Comparison of ENCODE assay signal across 8 cellular contexts in the genomic region with DNA sequence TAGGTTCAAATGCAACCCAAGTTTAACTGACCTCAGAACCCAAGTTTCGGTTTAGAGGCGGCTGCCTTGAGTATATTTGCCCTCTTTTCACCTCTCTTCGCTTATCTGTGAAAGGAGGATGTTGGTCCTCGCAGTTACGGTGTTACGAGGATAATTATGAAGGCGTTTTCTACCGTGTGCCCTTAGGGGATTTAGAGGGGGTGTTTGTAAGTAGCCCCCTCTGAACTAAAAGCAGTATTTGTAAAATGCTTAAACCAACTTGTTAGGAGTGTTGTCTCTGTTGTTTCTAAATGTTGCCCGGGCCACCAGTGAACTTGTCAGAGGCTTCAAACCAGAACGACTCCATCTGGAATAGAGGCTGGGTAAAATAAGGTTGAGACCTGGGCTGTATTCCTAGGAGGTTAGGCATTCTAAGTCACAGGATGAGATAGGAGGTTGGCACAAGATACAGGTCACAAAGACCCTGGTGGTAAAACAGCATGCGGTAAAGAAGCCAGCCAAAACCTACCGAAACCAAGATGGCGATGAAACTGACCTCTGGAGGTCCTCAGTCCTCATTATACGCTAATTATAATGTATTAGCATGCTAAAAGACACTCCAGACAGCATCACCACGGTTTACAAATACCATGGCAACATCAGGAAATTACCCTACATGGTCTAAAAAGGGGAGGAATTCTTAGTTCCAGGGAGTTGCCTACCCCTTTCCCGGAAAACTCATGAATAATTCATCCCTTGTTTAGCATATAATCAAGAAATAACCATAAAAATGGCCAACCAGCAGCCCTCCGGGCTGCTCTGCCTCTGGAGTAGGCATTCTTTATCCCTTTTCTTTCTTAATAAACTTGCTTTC. TPM values are rescaled to one million over a fixed set of nuclear protein-coding genes. Genes with fewer than 3 reads are reported as not detected.
DNase-seq lines count a peak whose midpoint lies in the region; ATAC-seq and TF ChIP-seq lines count a peak whose summit lies in the region.

No MANE protein-coding gene starts in this region.

- no peaks in the 10 kb centered on the region for H3K9me3 Mint-ChIP-seq in naive thymus-derived CD8-positive, alpha-beta T cell

- H3K27ac Mint-ChIP-seq in naive thymus-derived CD8-positive, alpha-beta T cell: peak overlapping the region; percentile 42 to 96 (median 91)

- no peak for TF ChIP-seq CTCF in dorsolateral prefrontal cortex (IDR thresholded peaks at IDR 0.05 in 54 of 56, conservative IDR thresholded peaks at IDR 0.05 in 2 of 56; ENCODE audit: low read depth in 1 of 56, partially characterized antibody in 56 of 56)

- H3K4me3 Mint-ChIP-seq in naive thymus-derived CD8-positive, alpha-beta T cell: peak overlapping the region; percentile 86 to 100 (median 98)

- H3K27me3 ChIP-seq in dorsolateral prefrontal cortex: no peaks in the 10 kb centered on the region

- ATAC-seq in GM19023 (IDR thresholded peaks at IDR 0.05; ENCODE audit: unreplicated experiment) (peak; percentile 12), HG02798 (IDR thresholded peaks at IDR 0.05; ENCODE audit: poor library complexity, unreplicated experiment) (no peak), GM21390 (IDR thresholded peaks at IDR 0.05; ENCODE audit: unreplicated experiment) (no peak)
- no peak for ATAC-seq in naive thymus-derived CD8-positive, alpha-beta T cell

- no peak for DNase-seq in Jurkat, Clone E6-1 (ENCODE audit: low read depth, low spot score)
- DNase-seq in dorsolateral prefrontal cortex: peak in 1 of 10 donors; percentile 18
- DNase-seq in naive thymus-derived CD8-positive, alpha-beta T cell: peak in 1 of 10 donors; percentile 16
- no peak for DNase-seq in SIG-M5 (lab: John Stamatoyannopoulos, UW)
- no peak for DNase-seq in NCI-H2196 (lab: John Stamatoyannopoulos, UW; ENCODE audit: unreplicated experiment)

- H3K27me3 Mint-ChIP-seq in naive thymus-derived CD8-positive, alpha-beta T cell: peaks cover 0 to 4% (median 3%) of the 10 kb centered on the region in 5 donors

- peak overlapping the region; percentile 46 to 100 (median 96) for H3K27ac ChIP-seq in dorsolateral prefrontal cortex

- peaks cover 3 to 23% (median 17%) of the 10 kb centered on the region in 4 donors for H3K4me1 Mint-ChIP-seq in naive thymus-derived CD8-positive, alpha-beta T cell

- peak overlapping the region; percentile 88 for H3K4me3 ChIP-seq in Jurkat, Clone E6-1 (ENCODE audit: low read length)
- peak overlapping the region; percentile 61 to 99 (median 84) for H3K4me3 ChIP-seq in dorsolateral prefrontal cortex

- POLR2A ChIA-PET in naive thymus-derived CD8-positive, alpha-beta T cell (lab: Charles Lee): interaction anchor here (1.1 to 2.4 kb wide), 3 partner anchors 70 to 115 kb away, joined by 3 to 11 read pairs (median 4); partner anchors contain the start of genes SARS1 and SORT1

- intact Hi-C loops in dorsolateral prefrontal cortex (cut with DNase I): loop anchor here (1.0 to 5.0 kb wide), 5 partner anchors 21 to 248 kb away; no protein-coding TSS in a partner anchor

- no peaks in the 10 kb centered on the region for H3K36me3 Mint-ChIP-seq in naive thymus-derived CD8-positive, alpha-beta T cell

RNA-seq across cellular contexts. Expression of gene PSRC1, which starts 1.0 kb away (rescaled TPM):
- polyA plus RNA-seq in Jurkat, Clone E6-1 (2012; ENCODE audit: insufficient read depth, insufficient read length): 39.1 TPM
- 100 to 1,000 TPM in 19 of 120 experiments, 10 to 100 TPM in 101; 52.9 to 176 (median 79.2) TPM for total RNA-seq in dorsolateral prefrontal cortex
- under 1 TPM in 1 of 2 experiments, not detected in 1; 0.31 TPM for total RNA-seq in naive thymus-derived CD8-positive, alpha-beta T cell
- polyA plus RNA-seq in naive thymus-derived CD8-positive, alpha-beta T cell: under 1 TPM in 1 of 3 donors, not detected in 2; 0.89 TPM

RNA-seq across cellular contexts. Expression of gene MYBPHL, which starts 22.8 kb away (rescaled TPM):
- not detected for polyA plus RNA-seq in Jurkat, Clone E6-1 (2012; ENCODE audit: insufficient read depth, insufficient read length)
- 10 to 100 TPM in 14 of 120 experiments, 1 to 10 TPM in 106; 1.9 to 14.4 (median 6.7) TPM for total RNA-seq in dorsolateral prefrontal cortex
- not detected for total RNA-seq in naive thymus-derived CD8-positive, alpha-beta T cell
- not detected for polyA plus RNA-seq in naive thymus-derived CD8-positive, alpha-beta T cell

RNA-seq across cellular contexts. Expression of gene CELSR2, which starts 34.6 kb away (rescaled TPM):
- 13.5 TPM for polyA plus RNA-seq in Jurkat, Clone E6-1 (2012; ENCODE audit: insufficient read depth, insufficient read length)
- total RNA-seq in dorsolateral prefrontal cortex: 100 to 1,000 TPM; 115 to 213 (median 171) TPM
- total RNA-seq in naive thymus-derived CD8-positive, alpha-beta T cell: 1 to 10 TPM; 5.4 to 6.8 TPM
- under 1 TPM; 0.20 to 0.94 (median 0.30) TPM for polyA plus RNA-seq in naive thymus-derived CD8-positive, alpha-beta T cell

Comparison
In these comparisons a context has a peak if more than half of its experiments do, and no peak if none do; other contexts are left out.
1. RNA of gene PSRC1, which starts 1.0 kb away (total RNA-seq): 52.9 to 176 TPM in dorsolateral prefrontal cortex; 0.31 TPM in naive thymus-derived CD8-positive, alpha-beta T cell; every median in the first group is over 10 times any median in the second.
2. RNA of gene CELSR2, which starts 34.6 kb away (total RNA-seq): 115 to 213 TPM in dorsolateral prefrontal cortex; 5.4 to 6.8 TPM in naive thymus-derived CD8-positive, alpha-beta T cell; every median in the first group is over 10 times any median in the second.